9 cellular contexts compared by ENCODE assay signal in genomic region chr20:16729080-16729479, GRCh38. TPM values are rescaled to one million over a fixed set of nuclear protein-coding genes. Genes with fewer than 3 reads are reported as not detected.
DNase-seq lines count a peak whose midpoint lies in the region; ATAC-seq, FAIRE-seq and TF ChIP-seq lines count a peak whose summit lies in the region.
"Had no signal": no experiment of that assay in that cellular context is flagged by ENCODE, and none has a peak within 500 bp of the region (broad histone marks: within the 10 kb centered on the region; RNA-seq: fewer than 3 reads in every experiment).

No MANE protein-coding gene starts in this region.

- CTCF ChIA-PET in activated CD4-positive, alpha-beta T cell treated with anti-CD3 and anti-CD28 coated beads for 36 hours (lab: Charles Lee): interaction anchor here (1.2 kb wide), 2 partner anchors 8 to 16 kb away, joined by 4 read pairs; no protein-coding TSS in a partner anchor
- CTCF ChIA-PET in HepG2 (lab: Yijun Ruan, JAX; ENCODE audit: low intra/inter-chr PET ratio, low total read pairs): no interaction called here

- H3K9me3 Mint-ChIP-seq in activated CD4-positive, alpha-beta T cell treated with anti-CD3 and anti-CD28 coated beads for 36 hours (ENCODE audit: low read depth): peaks cover 3% of the 10 kb centered on the region
- peaks cover 13% of the 10 kb centered on the region for H3K9me3 Mint-ChIP-seq in activated T-helper 1 cell treated with anti-CD3 and anti-CD28 coated beads, Interleukin-12 subunit alpha, Interleukin-12 subunit beta, Interleukin-2, Interleukin-4 antibody, amounts not matched to agents 30 ng/mL and 10 ng/mL and 1 ng/mL, durations not matched to agents 14 hours and 24 hours and 36 hours

- peaks cover 38% of the 10 kb centered on the region for H3K36me3 Mint-ChIP-seq in activated CD4-positive, alpha-beta T cell treated with anti-CD3 and anti-CD28 coated beads for 36 hours (ENCODE audit: low read depth)
- peaks cover 25% of the 10 kb centered on the region for H3K36me3 Mint-ChIP-seq in activated T-helper 1 cell treated with anti-CD3 and anti-CD28 coated beads, Interleukin-12 subunit alpha, Interleukin-12 subunit beta, Interleukin-2, Interleukin-4 antibody, amounts not matched to agents 30 ng/mL and 10 ng/mL and 1 ng/mL, durations not matched to agents 14 hours and 24 hours and 36 hours (ENCODE audit: low read depth)

- H3K27me3 Mint-ChIP-seq in activated CD4-positive, alpha-beta T cell treated with anti-CD3 and anti-CD28 coated beads for 36 hours: peaks cover 11% of the 10 kb centered on the region
- peaks cover 14% of the 10 kb centered on the region for H3K27me3 Mint-ChIP-seq in activated T-helper 1 cell treated with anti-CD3 and anti-CD28 coated beads, Interleukin-12 subunit alpha, Interleukin-12 subunit beta, Interleukin-2, Interleukin-4 antibody, amounts not matched to agents 30 ng/mL and 10 ng/mL and 1 ng/mL, durations not matched to agents 14 hours and 24 hours and 36 hours (ENCODE audit: insufficient read depth)

- H3K4me1 ChIP-seq in HepG2 (ENCODE audit: insufficient read depth, low read length): peaks cover 29% of the 10 kb centered on the region
- H3K4me1 ChIP-seq in stomach: peaks cover 12 to 38% (median 27%) of the 10 kb centered on the region in 4 donors

- peak overlapping the region; percentile 95 for H3K4me3 Mint-ChIP-seq in activated CD4-positive, alpha-beta T cell treated with anti-CD3 and anti-CD28 coated beads for 36 hours
- peak overlapping the region; percentile 98 for H3K4me3 Mint-ChIP-seq in activated T-helper 1 cell treated with anti-CD3 and anti-CD28 coated beads, Interleukin-12 subunit alpha, Interleukin-12 subunit beta, Interleukin-2, Interleukin-4 antibody, amounts not matched to agents 30 ng/mL and 10 ng/mL and 1 ng/mL, durations not matched to agents 14 hours and 24 hours and 36 hours

- in situ Hi-C loops in HepG2 (cut with HindIII; ENCODE audit: extremely low pct_ligation_motif_present, low pct_unique_long_range_greater_than_20kb): no loop called here

- DNase-seq in activated CD4-positive, alpha-beta T cell treated with anti-CD3 and anti-CD28 coated beads for 36 hours: no peak
- no peak for DNase-seq in activated CD4-positive, alpha-beta T cell treated with anti-CD3 and anti-CD28 coated beads, Interleukin-2, amount 50 U/mL, for 4 hours
- DNase-seq in activated T-helper 1 cell treated with anti-CD3 and anti-CD28 coated beads, Interleukin-12 subunit alpha, Interleukin-12 subunit beta, Interleukin-2, Interleukin-4 antibody, amounts not matched to agents 30 ng/mL and 10 ng/mL and 1 ng/mL, durations not matched to agents 14 hours and 24 hours and 36 hours (ENCODE audit: low spot score): no peak
- DNase-seq in HepG2 (ENCODE audit: low spot score) (no peak), stomach (no peak), kidney tubule cell (ENCODE audit: low spot score) (no peak), GM12892 (ENCODE audit: insufficient read length) (no peak), NCI-H446 (lab: John Stamatoyannopoulos, UW) (no peak)

- ATAC-seq in activated CD4-positive, alpha-beta T cell treated with anti-CD3 and anti-CD28 coated beads for 36 hours: no peak
- no peak for ATAC-seq in HepG2

- TF ChIP-seq EP300 in HepG2 (IDR thresholded peaks at IDR 0.05; ENCODE audit: low read depth in 2 of 2, low read length in 2 of 2) (no peak), HepG2 (CRISPR knock-in tag; IDR thresholded peaks at IDR 0.05; ENCODE audit: borderline replicate concordance) (no peak), stomach (IDR thresholded peaks at IDR 0.05) (no peak)

- no peak overlapping the region; the same call in 1 of the 2 replicates for H3K9ac ChIP-seq in HepG2 (ENCODE audit: insufficient read depth, low read depth, low read length)

- WGBS in HepG2 (ENCODE audit: low lambda C conversion rate): 75% methylated on average over 1 of the region's 1 CpG
- WGBS in stomach, 5 donors: 94 to 100% (median 100%) methylated on average over 1 of the region's 1 CpG

- H3K4me1 Mint-ChIP-seq in activated CD4-positive, alpha-beta T cell treated with anti-CD3 and anti-CD28 coated beads for 36 hours: peaks cover 39% of the 10 kb centered on the region
- peaks cover 42% of the 10 kb centered on the region for H3K4me1 Mint-ChIP-seq in activated T-helper 1 cell treated with anti-CD3 and anti-CD28 coated beads, Interleukin-12 subunit alpha, Interleukin-12 subunit beta, Interleukin-2, Interleukin-4 antibody, amounts not matched to agents 30 ng/mL and 10 ng/mL and 1 ng/mL, durations not matched to agents 14 hours and 24 hours and 36 hours (ENCODE audit: low read depth)

- TF ChIP-seq POLR2A in HepG2 (IDR thresholded peaks at IDR 0.05; ENCODE audit: insufficient read depth in 1 of 2, low read depth in 2 of 2, low read length in 2 of 2) (no peak), stomach (IDR thresholded peaks at IDR 0.05) (no peak), GM12892 (IDR thresholded peaks at IDR 0.05; ENCODE audit: low read depth, low read length) (no peak)

- no peak overlapping the region for H3K27ac ChIP-seq in HepG2 (ENCODE audit: extremely low read length, insufficient read depth, low read length)
- H3K27ac ChIP-seq in stomach: peak overlapping the region in 2 of 5 donors; percentile 86

- H3K4me2 ChIP-seq in HepG2 (ENCODE audit: low read depth, low read length): peak overlapping the region; percentile 85

- intact Hi-C loops in activated CD4-positive, alpha-beta T cell treated with anti-CD3 and anti-CD28 coated beads for 36 hours (cut with DNase I, micrococcal nuclease): loop anchor here in 1 of 2 experiments (1.0 kb wide), 1 partner anchor 953 kb away; the partner anchor contains the start of gene RRBP1
- intact Hi-C loops in activated T-helper 1 cell treated with anti-CD3 and anti-CD28 coated beads, Interleukin-12 subunit alpha, Interleukin-12 subunit beta, Interleukin-2, Interleukin-4 antibody, amounts not matched to agents 30 ng/mL and 10 ng/mL and 1 ng/mL, durations not matched to agents 14 hours and 24 hours and 36 hours (cut with micrococcal nuclease): loop anchor here (5.0 kb wide), 1 partner anchor 1838 kb away; the partner anchor contains the start of gene SMIM26
- intact Hi-C loops in HepG2 (cut with micrococcal nuclease; ENCODE audit: unreplicated experiment): no loop called here
- intact Hi-C loops in stomach (cut with DNase I; ENCODE audit: low total_unique reads): no loop called here

- H3K9me3 ChIP-seq in HepG2 (ENCODE audit: low read length) (peaks cover 12% of the 10 kb centered on the region), stomach (peaks cover 0 to 8% (median 4%) of the 10 kb centered on the region in 4 donors)

- peaks cover 35% of the 10 kb centered on the region for H3K79me2 ChIP-seq in HepG2 (ENCODE audit: insufficient read depth, low read length)

- peak overlapping the region; percentile 98 for H3K27ac Mint-ChIP-seq in activated CD4-positive, alpha-beta T cell treated with anti-CD3 and anti-CD28 coated beads for 36 hours
- H3K27ac Mint-ChIP-seq in activated T-helper 1 cell treated with anti-CD3 and anti-CD28 coated beads, Interleukin-12 subunit alpha, Interleukin-12 subunit beta, Interleukin-2, Interleukin-4 antibody, amounts not matched to agents 30 ng/mL and 10 ng/mL and 1 ng/mL, durations not matched to agents 14 hours and 24 hours and 36 hours: peak overlapping the region; percentile 98

- POLR2A ChIA-PET in activated CD4-positive, alpha-beta T cell treated with anti-CD3 and anti-CD28 coated beads for 36 hours (lab: Charles Lee): no interaction called here
- POLR2A ChIA-PET in HepG2 (lab: Yijun Ruan, JAX): interaction anchor here (0.9 to 1.1 kb wide), 2 partner anchors 154 to 254 kb away, joined by 3 read pairs; no protein-coding TSS in a partner anchor

- TF ChIP-seq CTCF in HepG2 (CRISPR knock-in tag; IDR thresholded peaks at IDR 0.05) (no peak), stomach (IDR thresholded peaks at IDR 0.05) (no peak)

- peaks cover 0 to 12% of the 10 kb centered on the region in 2 experiments; a peak in 3 of 5 replicates for H3K27me3 ChIP-seq in HepG2 (ENCODE audit: control insufficient read depth in 1 of 2, insufficient read depth in 2 of 2, low read length in 2 of 2)
- peaks cover 0 to 41% (median 8%) of the 10 kb centered on the region in 3 donors for H3K27me3 ChIP-seq in stomach

- H4K20me1 ChIP-seq in HepG2 (ENCODE audit: insufficient read depth, low read length): no peaks in the 10 kb centered on the region

- BruUV-seq in HepG2 (replicated peaks; lab: Mats Ljungman, UMichigan): no TSS peak

- peaks cover 7 to 22% of the 10 kb centered on the region in 2 experiments for H3K36me3 ChIP-seq in HepG2 (replicated peaks in 1 of 2; ENCODE audit: control insufficient read depth in 1 of 2, insufficient read depth in 2 of 2, low read length in 2 of 2)
- peaks cover 10 to 24% (median 23%) of the 10 kb centered on the region in 4 donors for H3K36me3 ChIP-seq in stomach

- no peak for TF ChIP-seq RAD21 in HepG2 (CRISPR knock-in tag; IDR thresholded peaks at IDR 0.05)

- FAIRE-seq in HepG2 (lab: Jason Lieb, UNC) (no peak), GM12892 (lab: Jason Lieb, UNC) (no peak)

- H3K4me3 ChIP-seq in HepG2 (replicated peaks in 1 of 3; ENCODE audit: insufficient read depth in 1 of 3, low read depth in 2 of 3, low read length in 3 of 3): peak overlapping the region; percentile 82 to 98 (median 92)
- peak overlapping the region; percentile 86 to 98 (median 96) for H3K4me3 ChIP-seq in stomach

- H2AFZ ChIP-seq in HepG2 (ENCODE audit: low read length): peak overlapping the region; percentile 98

RNA-seq across cellular contexts. Expression of gene SNRPB2, which starts 0.7 kb away (rescaled TPM):
- 100 to 1,000 TPM; 122 to 129 TPM for total RNA-seq in activated CD4-positive, alpha-beta T cell treated with anti-CD3 and anti-CD28 coated beads for 36 hours
- 130 and 131 TPM in 2 replicates for total RNA-seq in activated T-helper 1 cell treated with anti-CD3 and anti-CD28 coated beads, Interleukin-12 subunit alpha, Interleukin-12 subunit beta, Interleukin-2, Interleukin-4 antibody, amounts not matched to agents 30 ng/mL and 10 ng/mL and 1 ng/mL, durations not matched to agents 14 hours and 24 hours and 36 hours
- total RNA-seq in HepG2 (2016; rRNA removed; fragmentation: Illumina TruSeq; extraction: Trizol) (204 and 278 TPM in 2 replicates), stomach (10 to 100 TPM in 2 of 5 donors, 1 to 10 TPM in 2, not detected in 1; 2.6 to 49.6 (median 11.6) TPM)
- 43.3 and 44.2 TPM in 2 replicates for total RNA-seq in HepG2 (2016; cell fraction: cytosol; rRNA removed; fragmentation: Illumina TruSeq; extraction: Trizol; ENCODE audit: low read depth)
- 198 and 292 TPM in 2 replicates for total RNA-seq in HepG2 (2016; cell fraction: insoluble cytoplasmic fraction; rRNA removed; fragmentation: Illumina TruSeq; extraction: Trizol)
- 54.1 and 57.0 TPM in 2 replicates for total RNA-seq in HepG2 (2016; cell fraction: membrane; rRNA removed; fragmentation: Illumina TruSeq; extraction: Trizol)
- 82.6 and 87.9 TPM in 2 replicates for total RNA-seq in HepG2 (2016; cell fraction: nucleus; rRNA removed; fragmentation: Illumina TruSeq; extraction: Trizol)
- polyA plus RNA-seq in HepG2 (2011; rRNA removed) (70.8 and 107 TPM in 2 replicates), stomach (10 to 100 TPM; 44.4 to 67.4 (median 47.6) TPM)
- polyA plus RNA-seq in HepG2 (2011; cell fraction: cytosol; rRNA removed): 39.8 and 64.8 TPM in 2 replicates
- polyA plus RNA-seq in HepG2 (2011; cell fraction: nucleus; rRNA removed): 13.1 and 22.0 TPM in 2 replicates
- 101 and 136 TPM in 2 replicates for polyA plus RNA-seq in HepG2 (2012)
- polyA plus RNA-seq in HepG2 (2016; cell fraction: cytosol; fragmentation: Illumina TruSeq; extraction: Trizol; ENCODE audit: low read depth): 32.5 and 35.0 TPM in 2 replicates
- 294 and 338 TPM in 2 replicates for polyA plus RNA-seq in HepG2 (2016; cell fraction: insoluble cytoplasmic fraction; fragmentation: Illumina TruSeq; extraction: Trizol; ENCODE audit: low read depth)
- 34.6 and 41.2 TPM in 2 replicates for polyA plus RNA-seq in HepG2 (2016; cell fraction: membrane; fragmentation: Illumina TruSeq; extraction: Trizol; ENCODE audit: low read depth)
- polyA plus RNA-seq in HepG2 (2016; cell fraction: nucleus; fragmentation: Illumina TruSeq; extraction: Trizol; ENCODE audit: insufficient read depth, low read depth): 107 and 110 TPM in 2 replicates
- polyA minus RNA-seq in HepG2 (2011; rRNA and poly(A)+ RNA removed; ENCODE audit: low replicate concordance): 14.1 and 27.4 TPM in 2 replicates
- 41.5 and 42.3 TPM in 2 replicates for polyA minus RNA-seq in HepG2 (2011; cell fraction: cytosol; rRNA and poly(A)+ RNA removed)
- 32.2 and 33.3 TPM in 2 replicates for polyA minus RNA-seq in HepG2 (2011; cell fraction: nucleus; rRNA and poly(A)+ RNA removed)
- 126 TPM for polyA plus RNA-seq in GM12892 (2012; ENCODE audit: missing spikeins)

RNA-seq across cellular contexts. Expression of gene OTOR, which starts 19.1 kb away (rescaled TPM):
- not detected for total RNA-seq in activated CD4-positive, alpha-beta T cell treated with anti-CD3 and anti-CD28 coated beads for 36 hours
- not detected in 2 replicates for total RNA-seq in activated T-helper 1 cell treated with anti-CD3 and anti-CD28 coated beads, Interleukin-12 subunit alpha, Interleukin-12 subunit beta, Interleukin-2, Interleukin-4 antibody, amounts not matched to agents 30 ng/mL and 10 ng/mL and 1 ng/mL, durations not matched to agents 14 hours and 24 hours and 36 hours
- not detected in 2 replicates for total RNA-seq in HepG2 (2016; rRNA removed; fragmentation: Illumina TruSeq; extraction: Trizol)
- total RNA-seq in HepG2 (2016; cell fraction: cytosol; rRNA removed; fragmentation: Illumina TruSeq; extraction: Trizol; ENCODE audit: low read depth): not detected in 2 replicates
- total RNA-seq in HepG2 (2016; cell fraction: insoluble cytoplasmic fraction; rRNA removed; fragmentation: Illumina TruSeq; extraction: Trizol): not detected in 2 replicates
- total RNA-seq in HepG2 (2016; cell fraction: membrane; rRNA removed; fragmentation: Illumina TruSeq; extraction: Trizol): not detected in 2 replicates
- total RNA-seq in HepG2 (2016; cell fraction: nucleus; rRNA removed; fragmentation: Illumina TruSeq; extraction: Trizol): not detected in 2 replicates
- polyA plus RNA-seq in HepG2 (2011; rRNA removed): not detected in 2 replicates
- not detected in 2 replicates for polyA plus RNA-seq in HepG2 (2011; cell fraction: cytosol; rRNA removed)
- not detected in 2 replicates for polyA plus RNA-seq in HepG2 (2011; cell fraction: nucleus; rRNA removed)
- polyA plus RNA-seq in HepG2 (2012): not detected in 2 replicates
- polyA plus RNA-seq in HepG2 (2016; cell fraction: cytosol; fragmentation: Illumina TruSeq; extraction: Trizol; ENCODE audit: low read depth): not detected in 2 replicates
- not detected in 2 replicates for polyA plus RNA-seq in HepG2 (2016; cell fraction: insoluble cytoplasmic fraction; fragmentation: Illumina TruSeq; extraction: Trizol; ENCODE audit: low read depth)
- polyA plus RNA-seq in HepG2 (2016; cell fraction: membrane; fragmentation: Illumina TruSeq; extraction: Trizol; ENCODE audit: low read depth): not detected in 2 replicates
- polyA plus RNA-seq in HepG2 (2016; cell fraction: nucleus; fragmentation: Illumina TruSeq; extraction: Trizol; ENCODE audit: insufficient read depth, low read depth): not detected in 2 replicates
- polyA minus RNA-seq in HepG2 (2011; rRNA and poly(A)+ RNA removed; ENCODE audit: low replicate concordance): not detected in 2 replicates
- not detected in 2 replicates for polyA minus RNA-seq in HepG2 (2011; cell fraction: cytosol; rRNA and poly(A)+ RNA removed)
- not detected in 2 replicates for polyA minus RNA-seq in HepG2 (2011; cell fraction: nucleus; rRNA and poly(A)+ RNA removed)
- total RNA-seq in stomach: not detected
- polyA plus RNA-seq in stomach: not detected
- not detected for polyA plus RNA-seq in GM12892 (2012; ENCODE audit: missing spikeins)
- total RNA-seq: A673 had no signal
